13 cellular contexts compared by ENCODE assay signal in the genomic region with DNA sequence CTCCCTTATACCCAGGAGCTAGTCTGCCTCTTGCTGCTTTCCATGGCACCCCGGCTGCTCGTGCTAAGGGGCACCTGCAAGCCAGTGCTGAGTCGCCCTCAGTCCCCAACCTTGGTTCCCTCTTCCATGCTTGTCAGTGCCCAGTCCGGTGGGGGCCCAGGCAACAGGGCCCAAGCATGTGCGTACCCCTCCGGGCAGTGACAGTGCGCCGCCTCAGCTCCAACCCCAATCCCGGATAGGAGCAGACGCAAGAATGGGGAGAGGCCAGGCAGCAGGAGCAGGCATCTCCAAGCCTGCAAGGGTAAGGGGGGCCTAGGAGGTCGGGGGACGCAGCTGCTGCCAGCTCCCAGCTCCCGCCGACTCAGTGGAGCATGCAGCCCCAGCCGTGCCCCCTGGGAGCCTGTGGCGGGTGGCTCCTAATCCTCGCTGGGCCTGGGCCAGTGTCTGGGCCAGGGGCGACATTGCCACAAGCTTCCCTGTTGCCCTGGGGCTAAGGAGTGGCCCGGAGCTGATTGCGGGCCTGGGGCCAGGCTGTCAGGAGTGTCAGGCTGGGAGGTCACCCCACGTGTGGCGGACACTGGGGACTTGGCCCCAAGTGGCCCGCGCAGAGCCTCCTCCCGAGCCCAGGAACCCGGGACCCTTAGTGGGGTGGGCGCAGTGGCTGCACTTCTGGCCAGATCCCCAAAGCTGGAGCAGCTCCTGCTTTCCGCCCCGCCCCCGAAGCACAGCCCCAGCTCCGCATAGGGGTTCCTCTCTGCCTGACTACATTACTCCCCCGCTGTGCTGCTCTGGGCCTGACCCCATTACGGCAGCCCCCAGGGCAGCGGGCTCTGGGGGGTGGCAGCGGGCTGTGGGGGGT. TPM values are rescaled to one million over a fixed set of nuclear protein-coding genes. Genes with fewer than 3 reads are reported as not detected.
"Had no signal": no experiment of that assay in that cellular context is flagged by ENCODE, and none has a peak within 500 bp of the region (broad histone marks: within the 10 kb centered on the region; RNA-seq: fewer than 3 reads in every experiment).

No MANE protein-coding gene starts in this region.

- H3K9me3 ChIP-seq: left lung, right atrium auricular region, tibial artery had no signal

- H3K9me3 Mint-ChIP-seq: activated naive CD4-positive, alpha-beta T cell treated with anti-CD3 and anti-CD28 coated beads, Interleukin-2, amount 50 U/mL, for 72 hours; nephron had no signal

- DNase-seq: activated T-cell treated with anti-CD3 and anti-CD28 coated beads, Interleukin-2, amount 50 U/mL, for 1 hour; amygdala; brain microvascular endothelial cell; small intestine; T-helper 2 cell; tibial artery had no signal

- H3K27ac ChIP-seq: brain microvascular endothelial cell, right atrium auricular region, tibial artery had no signal

- H3K4me3 ChIP-seq: left lung, right atrium auricular region, tibial artery had no signal

- H3K27ac Mint-ChIP-seq: activated naive CD4-positive, alpha-beta T cell treated with anti-CD3 and anti-CD28 coated beads, Interleukin-2, amount 50 U/mL, for 72 hours; nephron had no signal

- ATAC-seq: activated naive CD4-positive, alpha-beta T cell treated with anti-CD3 and anti-CD28 coated beads, Interleukin-2, amount 50 U/mL, for 72 hours; left lung had no signal

- H3K27me3 ChIP-seq: brain microvascular endothelial cell, left lung, right atrium auricular region, tibial artery had no signal

- H3K4me3 Mint-ChIP-seq: nephron had no signal

- H3K4me1 ChIP-seq: right atrium auricular region had no signal

RNA-seq across cellular contexts. Expression of gene TMIGD1, which starts 54.7 kb away (rescaled TPM):
- total RNA-seq: activated naive CD4-positive, alpha-beta T cell treated with anti-CD3 and anti-CD28 coated beads, Interleukin-2, amount 50 U/mL, for 72 hours; cerebellum; dermis microvascular lymphatic vessel endothelial cell; left lung; right atrium auricular region had no signal
- polyA plus RNA-seq: esophagus had no signal
